1 cellular context compared by ENCODE assay signal in the genomic region with DNA sequence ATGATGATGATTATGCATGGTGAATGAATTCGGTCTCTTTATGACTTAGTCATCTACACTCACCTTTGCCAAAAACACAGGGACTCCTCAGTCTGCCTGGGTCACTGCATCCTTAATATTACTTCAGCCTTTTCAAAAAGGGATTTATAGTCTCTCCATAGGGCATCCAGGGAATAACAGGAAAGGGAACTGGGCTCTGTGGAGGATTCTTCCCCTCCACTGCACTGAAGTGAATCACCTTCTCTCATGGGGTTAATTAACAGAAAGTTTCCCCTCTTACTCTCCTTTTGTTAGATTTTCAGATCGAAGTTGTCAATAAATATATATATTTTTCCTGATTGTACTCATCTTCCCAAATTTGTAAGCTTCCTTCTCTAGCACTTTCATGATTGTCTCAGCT.
TF ChIP-seq lines count a peak whose summit lies in the region.

A gene with protein sequence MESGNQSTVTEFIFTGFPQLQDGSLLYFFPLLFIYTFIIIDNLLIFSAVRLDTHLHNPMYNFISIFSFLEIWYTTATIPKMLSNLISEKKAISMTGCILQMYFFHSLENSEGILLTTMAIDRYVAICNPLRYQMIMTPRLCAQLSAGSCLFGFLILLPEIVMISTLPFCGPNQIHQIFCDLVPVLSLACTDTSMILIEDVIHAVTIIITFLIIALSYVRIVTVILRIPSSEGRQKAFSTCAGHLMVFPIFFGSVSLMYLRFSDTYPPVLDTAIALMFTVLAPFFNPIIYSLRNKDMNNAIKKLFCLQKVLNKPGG (minus strand): TSS at position 101 of the 400 bp plus-strand sequence. CDS start 2,605 bp downstream, outside the sequence.

TF ChIP-seq in K562, 482 proteins besides CTCF, POLR2A, EP300 and RAD21 (continued from another document):
- TF ChIP-seq CBX5 (IDR thresholded peaks at IDR 0.05; ENCODE audit: borderline replicate concordance, low read depth) (no peak), BDP1 (IDR thresholded peaks at IDR 0.05; ENCODE audit: insufficient read depth, insufficient read length) (no peak), TCFL5 (CRISPR knock-in tag; conservative IDR thresholded peaks at IDR 0.05) (no peak), MBD2 (IDR thresholded peaks at IDR 0.05; ENCODE audit: borderline replicate concordance, low read depth) (no peak), LCOR (CRISPR knock-in tag; IDR thresholded peaks at IDR 0.05) (no peak), TEAD1 (CRISPR knock-in tag; IDR thresholded peaks at IDR 0.05) (no peak)
- TF ChIP-seq, protein P1, sequence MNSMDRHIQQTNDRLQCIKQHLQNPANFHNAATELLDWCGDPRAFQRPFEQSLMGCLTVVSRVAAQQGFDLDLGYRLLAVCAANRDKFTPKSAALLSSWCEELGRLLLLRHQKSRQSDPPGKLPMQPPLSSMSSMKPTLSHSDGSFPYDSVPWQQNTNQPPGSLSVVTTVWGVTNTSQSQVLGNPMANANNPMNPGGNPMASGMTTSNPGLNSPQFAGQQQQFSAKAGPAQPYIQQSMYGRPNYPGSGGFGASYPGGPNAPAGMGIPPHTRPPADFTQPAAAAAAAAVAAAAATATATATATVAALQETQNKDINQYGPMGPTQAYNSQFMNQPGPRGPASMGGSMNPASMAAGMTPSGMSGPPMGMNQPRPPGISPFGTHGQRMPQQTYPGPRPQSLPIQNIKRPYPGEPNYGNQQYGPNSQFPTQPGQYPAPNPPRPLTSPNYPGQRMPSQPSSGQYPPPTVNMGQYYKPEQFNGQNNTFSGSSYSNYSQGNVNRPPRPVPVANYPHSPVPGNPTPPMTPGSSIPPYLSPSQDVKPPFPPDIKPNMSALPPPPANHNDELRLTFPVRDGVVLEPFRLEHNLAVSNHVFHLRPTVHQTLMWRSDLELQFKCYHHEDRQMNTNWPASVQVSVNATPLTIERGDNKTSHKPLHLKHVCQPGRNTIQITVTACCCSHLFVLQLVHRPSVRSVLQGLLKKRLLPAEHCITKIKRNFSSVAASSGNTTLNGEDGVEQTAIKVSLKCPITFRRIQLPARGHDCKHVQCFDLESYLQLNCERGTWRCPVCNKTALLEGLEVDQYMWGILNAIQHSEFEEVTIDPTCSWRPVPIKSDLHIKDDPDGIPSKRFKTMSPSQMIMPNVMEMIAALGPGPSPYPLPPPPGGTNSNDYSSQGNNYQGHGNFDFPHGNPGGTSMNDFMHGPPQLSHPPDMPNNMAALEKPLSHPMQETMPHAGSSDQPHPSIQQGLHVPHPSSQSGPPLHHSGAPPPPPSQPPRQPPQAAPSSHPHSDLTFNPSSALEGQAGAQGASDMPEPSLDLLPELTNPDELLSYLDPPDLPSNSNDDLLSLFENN (IDR thresholded peaks at IDR 0.05; ENCODE audit: low read depth in 2 of 2, low read length in 2 of 2) = no peak
- TF ChIP-seq, protein P2, sequence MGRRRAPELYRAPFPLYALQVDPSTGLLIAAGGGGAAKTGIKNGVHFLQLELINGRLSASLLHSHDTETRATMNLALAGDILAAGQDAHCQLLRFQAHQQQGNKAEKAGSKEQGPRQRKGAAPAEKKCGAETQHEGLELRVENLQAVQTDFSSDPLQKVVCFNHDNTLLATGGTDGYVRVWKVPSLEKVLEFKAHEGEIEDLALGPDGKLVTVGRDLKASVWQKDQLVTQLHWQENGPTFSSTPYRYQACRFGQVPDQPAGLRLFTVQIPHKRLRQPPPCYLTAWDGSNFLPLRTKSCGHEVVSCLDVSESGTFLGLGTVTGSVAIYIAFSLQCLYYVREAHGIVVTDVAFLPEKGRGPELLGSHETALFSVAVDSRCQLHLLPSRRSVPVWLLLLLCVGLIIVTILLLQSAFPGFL (CRISPR knock-in tag; IDR thresholded peaks at IDR 0.05) = no peak
- TF ChIP-seq, protein P3, sequence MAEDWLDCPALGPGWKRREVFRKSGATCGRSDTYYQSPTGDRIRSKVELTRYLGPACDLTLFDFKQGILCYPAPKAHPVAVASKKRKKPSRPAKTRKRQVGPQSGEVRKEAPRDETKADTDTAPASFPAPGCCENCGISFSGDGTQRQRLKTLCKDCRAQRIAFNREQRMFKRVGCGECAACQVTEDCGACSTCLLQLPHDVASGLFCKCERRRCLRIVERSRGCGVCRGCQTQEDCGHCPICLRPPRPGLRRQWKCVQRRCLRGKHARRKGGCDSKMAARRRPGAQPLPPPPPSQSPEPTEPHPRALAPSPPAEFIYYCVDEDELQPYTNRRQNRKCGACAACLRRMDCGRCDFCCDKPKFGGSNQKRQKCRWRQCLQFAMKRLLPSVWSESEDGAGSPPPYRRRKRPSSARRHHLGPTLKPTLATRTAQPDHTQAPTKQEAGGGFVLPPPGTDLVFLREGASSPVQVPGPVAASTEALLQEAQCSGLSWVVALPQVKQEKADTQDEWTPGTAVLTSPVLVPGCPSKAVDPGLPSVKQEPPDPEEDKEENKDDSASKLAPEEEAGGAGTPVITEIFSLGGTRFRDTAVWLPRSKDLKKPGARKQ (CRISPR knock-in tag; IDR thresholded peaks at IDR 0.05) = no peak
